ENCODE assay signal across 26 cellular contexts in genomic region chr14:62501021-62501750, GRCh38.
"Had no signal": no experiment of that assay in that cellular context is flagged by ENCODE, and none has a peak within 500 bp of the region (broad histone marks: within the 10 kb centered on the region; RNA-seq: fewer than 3 reads in every experiment).

No MANE protein-coding gene starts in this region.

- DNase-seq: colonic mucosa; dermis blood vessel endothelial cell; effector memory CD4-positive, alpha-beta T cell; heart left ventricle; left cardiac atrium; left lung; mesendoderm; midbrain; naive thymus-derived CD4-positive, alpha-beta T cell; nucleus accumbens; psoas muscle; right cardiac atrium; spleen; stimulated activated CD4-positive, alpha-beta T cell treated with anti-CD3 and anti-CD28 coated beads, Interleukin-4, amount 100 ng/mL, for 4 hours; stimulated activated naive CD8-positive, alpha-beta T cell treated with anti-CD3 and anti-CD28 coated beads, Interleukin-15, Interleukin-2, amounts not matched to agents 100 U/mL and 50 U/mL, for 24 hours; substantia nigra; testis; tibial artery had no signal

- H3K4me1 ChIP-seq: colonic mucosa, gastroesophageal sphincter, heart left ventricle, left lung, psoas muscle, spleen, tibial artery had no signal

- H3K27ac ChIP-seq: colonic mucosa, gastroesophageal sphincter, heart left ventricle, hepatocyte, left lung, psoas muscle, skin epidermis, spleen, testis, tibial artery had no signal

- H3K36me3 ChIP-seq: colonic mucosa, gastroesophageal sphincter, heart left ventricle, left lung, spleen, tibial artery had no signal

- H3K27ac Mint-ChIP-seq: naive thymus-derived CD4-positive, alpha-beta T cell; nephron; stimulated activated memory B cell treated with anti-CD40 and anti-IgM and Interleukin-4, amounts not matched to agents 10 μg/mL and 1 μg/mL and 100 μg/mL, for 72 hours; type B pancreatic cell had no signal

- H3K4me1 Mint-ChIP-seq: naive thymus-derived CD4-positive, alpha-beta T cell; nephron; stimulated activated memory B cell treated with anti-CD40 and anti-IgM and Interleukin-4, amounts not matched to agents 10 μg/mL and 1 μg/mL and 100 μg/mL, for 72 hours had no signal

- H3K27me3 ChIP-seq: colonic mucosa, gastroesophageal sphincter, heart left ventricle, hepatocyte, left lung, spleen, testis, tibial artery had no signal

- H3K4me3 Mint-ChIP-seq: naive thymus-derived CD4-positive, alpha-beta T cell; nephron; stimulated activated memory B cell treated with anti-CD40 and anti-IgM and Interleukin-4, amounts not matched to agents 10 μg/mL and 1 μg/mL and 100 μg/mL, for 72 hours; type B pancreatic cell had no signal

- H3K27me3 Mint-ChIP-seq: naive thymus-derived CD4-positive, alpha-beta T cell; stimulated activated memory B cell treated with anti-CD40 and anti-IgM and Interleukin-4, amounts not matched to agents 10 μg/mL and 1 μg/mL and 100 μg/mL, for 72 hours; type B pancreatic cell had no signal

- ATAC-seq: gastroesophageal sphincter; heart left ventricle; left cardiac atrium; left lung; naive thymus-derived CD4-positive, alpha-beta T cell; psoas muscle; right cardiac atrium; stimulated activated memory B cell treated with anti-CD40 and anti-IgM and Interleukin-4, amounts not matched to agents 10 μg/mL and 1 μg/mL and 100 μg/mL, for 72 hours; stimulated activated naive CD8-positive, alpha-beta T cell treated with anti-CD3 and anti-CD28 coated beads, Interleukin-15, Interleukin-2, amounts not matched to agents 100 U/mL and 50 U/mL, for 24 hours had no signal

- H3K9me3 ChIP-seq: colonic mucosa, testis had no signal

- H3K36me3 Mint-ChIP-seq: stimulated activated memory B cell treated with anti-CD40 and anti-IgM and Interleukin-4, amounts not matched to agents 10 μg/mL and 1 μg/mL and 100 μg/mL, for 72 hours; type B pancreatic cell had no signal

- H3K4me3 ChIP-seq: colonic mucosa, gastroesophageal sphincter, heart left ventricle, hepatocyte, left lung, psoas muscle, skin epidermis, spleen, testis, tibial artery had no signal

- FAIRE-seq: endothelial cell of umbilical vein, islet of Langerhans had no signal

- H3K9me3 Mint-ChIP-seq: type B pancreatic cell had no signal
